19 cellular contexts compared by ENCODE assay signal in the genomic region with DNA sequence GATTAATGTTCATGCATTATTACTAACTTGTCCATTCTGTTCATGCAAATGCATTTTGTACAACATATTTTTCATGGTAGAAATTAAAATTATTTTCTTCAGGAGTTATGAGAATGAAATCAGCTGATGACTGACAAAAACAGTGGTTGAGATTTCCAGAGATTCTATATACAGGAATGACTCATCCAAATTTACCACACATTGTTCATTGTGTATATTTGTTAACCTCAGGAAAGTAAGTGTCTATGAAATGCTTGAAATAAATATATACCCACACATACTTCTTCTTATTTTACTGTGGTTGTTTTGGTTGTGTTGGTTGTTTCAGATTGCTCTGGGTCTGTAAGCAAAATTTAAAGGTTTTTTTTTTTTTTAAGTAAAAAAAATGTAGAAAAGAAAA.
"Had no signal": no experiment of that assay in that cellular context is flagged by ENCODE, and none has a peak within 500 bp of the region (broad histone marks: within the 10 kb centered on the region; RNA-seq: fewer than 3 reads in every experiment).

No MANE protein-coding gene starts in this region.

- ATAC-seq: left lobe of liver; naive thymus-derived CD8-positive, alpha-beta T cell; pancreas; stimulated activated effector memory CD8-positive, alpha-beta T cell treated with anti-CD3 and anti-CD28 coated beads, Interleukin-12 subunit alpha, Interleukin-12 subunit beta, amount 100 ng/mL, for 72 hours; upper lobe of right lung had no signal

- H3K36me3 Mint-ChIP-seq: activated naive CD4-positive, alpha-beta T cell treated with anti-CD3 and anti-CD28 coated beads, Interleukin-2, amount 10 ng/mL, durations not matched to agents 7 days and 5 days; naive thymus-derived CD8-positive, alpha-beta T cell; stimulated activated effector memory CD8-positive, alpha-beta T cell treated with anti-CD3 and anti-CD28 coated beads, Interleukin-12 subunit alpha, Interleukin-12 subunit beta, amount 100 ng/mL, for 72 hours had no signal

- FAIRE-seq: pancreas had no signal

- H3K36me3 ChIP-seq: ascending aorta, cardiac muscle cell, pancreas, thoracic aorta, upper lobe of right lung had no signal

- DNase-seq: activated CD4-positive, alpha-beta T cell treated with anti-CD3 and anti-CD28 coated beads for 1 hour; activated CD4-positive, alpha-beta T cell treated with anti-CD3 and anti-CD28 coated beads, Interleukin-2, amount 50 U/mL, for 4 hours; activated naive CD4-positive, alpha-beta T cell treated with anti-CD3 and anti-CD28 coated beads, Interleukin-2, amount 10 ng/mL, durations not matched to agents 7 days and 5 days; activated T-cell treated with anti-CD3 and anti-CD28 coated beads for 4 hours; dorsolateral prefrontal cortex; endodermal cell; islet precursor cell; naive thymus-derived CD8-positive, alpha-beta T cell; pancreas; stimulated activated CD4-positive, alpha-beta T cell treated with anti-CD3 and anti-CD28 coated beads, Interleukin-12 subunit alpha, Interleukin-12 subunit beta, amount 100 ng/mL, for 4 hours; stimulated activated CD4-positive, alpha-beta T cell treated with anti-CD3 and anti-CD28 coated beads, Interleukin-2, amount 100 ng/mL, for 24 hours; T1000; upper lobe of right lung had no signal

- H3K9me3 ChIP-seq: ascending aorta, pancreas, thoracic aorta, upper lobe of right lung had no signal

- H3K4me1 ChIP-seq: ascending aorta, pancreas, upper lobe of right lung had no signal

- H3K27me3 Mint-ChIP-seq: activated naive CD4-positive, alpha-beta T cell treated with anti-CD3 and anti-CD28 coated beads, Interleukin-2, amount 10 ng/mL, durations not matched to agents 7 days and 5 days; naive thymus-derived CD8-positive, alpha-beta T cell had no signal

- H3K27ac ChIP-seq: ascending aorta, cardiac muscle cell, dorsolateral prefrontal cortex, pancreas, thoracic aorta, upper lobe of right lung had no signal

- H3K4me3 Mint-ChIP-seq: activated naive CD4-positive, alpha-beta T cell treated with anti-CD3 and anti-CD28 coated beads, Interleukin-2, amount 10 ng/mL, durations not matched to agents 7 days and 5 days; endodermal cell; naive thymus-derived CD8-positive, alpha-beta T cell; stimulated activated effector memory CD8-positive, alpha-beta T cell treated with anti-CD3 and anti-CD28 coated beads, Interleukin-12 subunit alpha, Interleukin-12 subunit beta, amount 100 ng/mL, for 72 hours had no signal

- H3K27me3 ChIP-seq: ascending aorta, cardiac muscle cell, pancreas, upper lobe of right lung had no signal

- H3K27ac Mint-ChIP-seq: activated naive CD4-positive, alpha-beta T cell treated with anti-CD3 and anti-CD28 coated beads, Interleukin-2, amount 10 ng/mL, durations not matched to agents 7 days and 5 days; activated T-helper 2 cell treated with anti-CD3 and anti-CD28 coated beads, Interferon-gamma antibody, Interleukin-2, Interleukin-4, amounts not matched to agents 10 μg/mL and 5 μg/mL and 100 μg/mL, durations not matched to agents 14 hours and 24 hours and 36 hours; endodermal cell; naive thymus-derived CD8-positive, alpha-beta T cell; stimulated activated effector memory CD8-positive, alpha-beta T cell treated with anti-CD3 and anti-CD28 coated beads, Interleukin-12 subunit alpha, Interleukin-12 subunit beta, amount 100 ng/mL, for 72 hours had no signal

- H3K4me1 Mint-ChIP-seq: activated naive CD4-positive, alpha-beta T cell treated with anti-CD3 and anti-CD28 coated beads, Interleukin-2, amount 10 ng/mL, durations not matched to agents 7 days and 5 days; naive thymus-derived CD8-positive, alpha-beta T cell; stimulated activated effector memory CD8-positive, alpha-beta T cell treated with anti-CD3 and anti-CD28 coated beads, Interleukin-12 subunit alpha, Interleukin-12 subunit beta, amount 100 ng/mL, for 72 hours had no signal

- H3K4me3 ChIP-seq: ascending aorta, cardiac muscle cell, dorsolateral prefrontal cortex, pancreas, thoracic aorta, upper lobe of right lung had no signal
